ENCODE assay signal across 11 cellular contexts in the genomic region with DNA sequence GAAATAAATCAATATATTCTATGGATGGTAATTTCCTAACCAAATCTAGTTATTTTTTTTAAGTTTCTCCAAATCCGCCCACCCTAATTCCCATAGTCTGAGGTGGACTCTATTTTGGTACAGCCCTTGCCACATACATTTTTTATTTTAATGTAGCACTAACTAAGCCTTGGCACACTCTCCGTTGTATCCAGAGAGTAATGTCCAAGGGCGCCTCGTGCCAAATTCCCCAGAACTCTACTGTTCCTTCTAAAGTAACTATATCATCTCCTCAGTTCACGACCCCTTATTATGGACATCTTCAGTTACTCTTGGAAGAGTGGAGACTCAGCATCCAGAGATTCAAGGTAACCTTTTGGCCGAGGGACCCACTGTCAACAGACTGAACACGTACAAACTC. TPM values are rescaled to one million over a fixed set of nuclear protein-coding genes. Genes with fewer than 3 reads are reported as not detected.
DNase-seq lines count a peak whose midpoint lies in the region; ATAC-seq, FAIRE-seq and TF ChIP-seq lines count a peak whose summit lies in the region.
"Had no signal": no experiment of that assay in that cellular context is flagged by ENCODE, and none has a peak within 500 bp of the region (broad histone marks: within the 10 kb centered on the region; RNA-seq: fewer than 3 reads in every experiment).

No MANE protein-coding gene starts in this region.

- H3K4me2 ChIP-seq in GM23248 (ENCODE audit: unreplicated experiment) (peak overlapping the region; percentile 94), keratinocyte (ENCODE audit: control insufficient read depth, extremely low read depth, insufficient read depth, low read depth, low read length) (peak overlapping the region; percentile 82)

- dilution Hi-C loops in keratinocyte (cut with MboI; ENCODE audit: extremely low pct_ligation_motif_present, low sequenced_read_pairs), result no loop called here

- H3K9me2 ChIP-seq in GM23248 (ENCODE audit: insufficient read depth), result no peaks in the 10 kb centered on the region

- H3F3A ChIP-seq in GM23248 (ENCODE audit: insufficient read depth), result peaks cover 85% of the 10 kb centered on the region

- no peaks in the 10 kb centered on the region for H3K9me1 ChIP-seq in keratinocyte (ENCODE audit: control insufficient read depth, extremely low read depth, insufficient read depth, low read length)

- no peak overlapping the region for H2AFZ ChIP-seq in GM23248
- H2AFZ ChIP-seq in keratinocyte (ENCODE audit: control insufficient read depth, low read length), result peak overlapping the region; percentile 10

- H3K79me2 ChIP-seq in GM23248 (ENCODE audit: insufficient read depth), result peaks cover 73% of the 10 kb centered on the region
- no peaks in the 10 kb centered on the region for H3K79me2 ChIP-seq in keratinocyte (ENCODE audit: control insufficient read depth, insufficient read depth, low read length)

- H3K4me1 ChIP-seq in GM23248 (ENCODE audit: insufficient read depth) (peaks cover 48% of the 10 kb centered on the region), body of pancreas (peaks cover 4% of the 10 kb centered on the region), keratinocyte (ENCODE audit: control insufficient read depth, extremely low read depth, insufficient read depth, low read length) (peaks cover 3% of the 10 kb centered on the region), skeletal muscle tissue (ENCODE audit: control insufficient read depth in 3 of 3, insufficient read depth in 3 of 3, low read length in 3 of 3) (peaks cover 4 to 20% (median 8%) of the 10 kb centered on the region in 3 donors)

- H3K36me3 ChIP-seq in GM23248 (ENCODE audit: low read depth), result peaks cover 17% of the 10 kb centered on the region; the same call in 1 of the 2 replicates
- no peaks in the 10 kb centered on the region for H3K36me3 ChIP-seq in body of pancreas (replicated peaks in 1 of 2; ENCODE audit: insufficient read depth in 1 of 2, low read depth in 2 of 2)
- H3K36me3 ChIP-seq in keratinocyte (ENCODE audit: control insufficient read depth in 2 of 2, extremely low read depth in 1 of 2, insufficient read depth in 2 of 2, low read length in 2 of 2), result no peaks in the 10 kb centered on the region
- H3K36me3 ChIP-seq in skeletal muscle tissue (ENCODE audit: control insufficient read depth in 3 of 3, insufficient read depth in 3 of 3, low read length in 3 of 3), result no peaks in the 10 kb centered on the region

- no peak for ATAC-seq in body of pancreas
- no peak for ATAC-seq in GM19324 (IDR thresholded peaks at IDR 0.05; ENCODE audit: low FRiP score, unreplicated experiment)

- no peak for TF ChIP-seq POLR2A in body of pancreas (IDR thresholded peaks at IDR 0.05)

- TF ChIP-seq CTCF in body of pancreas (IDR thresholded peaks at IDR 0.05) (no peak), keratinocyte (optimal IDR thresholded peaks at IDR 0.05 in 1 of 3, IDR thresholded peaks at IDR 0.05 in 1 of 3, conservative IDR thresholded peaks at IDR 0.05 in 1 of 3; ENCODE audit: extremely low read depth in 1 of 3, insufficient read depth in 2 of 3, low read length in 3 of 3) (no peak)

- 1 to 3% methylated on average over 7 of the region's 7 CpGs for WGBS in GM23248 (ENCODE audit: low coverage in 1 of 2, low lambda C conversion rate in 2 of 2, missing lambda C conversion rate in 2 of 2), 2 experiments
- WGBS in body of pancreas, 2 donors, result 26 to 29% methylated on average over 7 of the region's 7 CpGs

- H4K20me1 ChIP-seq in GM23248 (ENCODE audit: insufficient read depth), result no peaks in the 10 kb centered on the region
- H4K20me1 ChIP-seq in keratinocyte (ENCODE audit: control insufficient read depth, extremely low read depth, insufficient read depth, low read length), result no peaks in the 10 kb centered on the region

- H3K9ac ChIP-seq in GM23248 (peak overlapping the region; percentile 95), keratinocyte (ENCODE audit: control insufficient read depth, extremely low read depth, insufficient read depth, low read length) (no peak overlapping the region), skeletal muscle tissue (ENCODE audit: low read depth in 1 of 3, low read length in 3 of 3) (peak overlapping the region; percentile 54 to 79 (median 75))

- in situ Hi-C loops in GM23248 (cut with MboI), result loop anchor here (10.0 kb wide), 2 partner anchors 95 to 205 kb away; no protein-coding TSS in a partner anchor

- H3K9me3 ChIP-seq in GM23248 (ENCODE audit: low read depth) (no peaks in the 10 kb centered on the region), body of pancreas (no peaks in the 10 kb centered on the region), keratinocyte (ENCODE audit: control insufficient read depth, low read depth, low read length) (no peaks in the 10 kb centered on the region), skeletal muscle tissue (ENCODE audit: control insufficient read depth in 3 of 3, low read length in 3 of 3) (no peaks in the 10 kb centered on the region)

- H3K4me3 ChIP-seq in GM23248 (peak overlapping the region; percentile 89), body of pancreas (no peak overlapping the region), keratinocyte (ENCODE audit: control insufficient read depth in 2 of 3, extremely low read depth in 1 of 3, insufficient read depth in 2 of 3, low read depth in 1 of 3, low read length in 3 of 3) (peak overlapping the region in 2 of 3 experiments; percentile 16 to 58), skeletal muscle tissue (ENCODE audit: low read length in 3 of 3) (peak overlapping the region; percentile 13 to 84 (median 75))

- DNase-seq in GM23248 (peak; percentile 63), body of pancreas (no peak), keratinocyte (ENCODE audit: low read depth, low spot score) (no peak), nucleus accumbens (lab: John Stamatoyannopoulos, UW) (no peak), NCI-H526 treated with DMSO at 0.1 percent for 48 hours (lab: John Stamatoyannopoulos, UW) (no peak), frontal cortex (ENCODE audit: low spot score in 2 of 2) (no peak)
- DNase-seq: activated naive CD4-positive, alpha-beta T cell treated with anti-CD3 and anti-CD28 coated beads, Interleukin-2, amount 50 U/mL, for 16 hours; NCI-H1048; occipital lobe had no signal

- H3K27me3 ChIP-seq in GM23248 (replicated peaks; ENCODE audit: insufficient read depth) (no peaks in the 10 kb centered on the region), body of pancreas (no peaks in the 10 kb centered on the region), keratinocyte (ENCODE audit: control insufficient read depth, extremely low read depth, insufficient read depth, low read length) (peaks cover 11% of the 10 kb centered on the region), skeletal muscle tissue (ENCODE audit: control insufficient read depth in 3 of 3, insufficient read depth in 3 of 3, low read length in 3 of 3) (peaks cover 7 to 14% (median 9%) of the 10 kb centered on the region in 3 donors)

- FAIRE-seq in keratinocyte (lab: Jason Lieb, UNC) (no peak), frontal cortex (lab: Jason Lieb, UNC) (no peak)

- H3K27ac ChIP-seq in GM23248 (peak overlapping the region; percentile 79), body of pancreas (peak overlapping the region; percentile 73 to 89 (median 86)), keratinocyte (ENCODE audit: control insufficient read depth, insufficient read depth, low read length) (no peak overlapping the region), skeletal muscle tissue (ENCODE audit: low read depth, low read length) (peak overlapping the region; percentile 74)

- intact Hi-C loops in body of pancreas (cut with DNase I), result no loop called here

RNA-seq across cellular contexts. Expression of a gene that starts 1.3 kb away (rescaled TPM):
- total RNA-seq in GM23248 (2014; rRNA removed; shearing (Covaris generic)), result 179 and 213 TPM in 2 replicates
- polyA plus RNA-seq in GM23248 (2016; fragmentation: Nextera tagmentation; extraction: Ambion mirVana), result 80.5 and 85.4 TPM in 2 replicates
- 10 to 100 TPM; 10.2 to 16.1 TPM for total RNA-seq in body of pancreas
- polyA plus RNA-seq in keratinocyte, result 2.4 to 6.7 TPM (median 2.6 TPM) in 3 replicates
- polyA plus RNA-seq in keratinocyte (2011; ENCODE audit: low read depth), result 3.9 TPM
- 2.7 and 3.3 TPM in 2 replicates for polyA plus RNA-seq in keratinocyte (2011; cell fraction: cytosol; rRNA removed)
- 4.2 and 5.6 TPM in 2 replicates for polyA plus RNA-seq in keratinocyte (2011; cell fraction: nucleus; rRNA removed)
- polyA plus RNA-seq in keratinocyte (2012; ENCODE audit: low replicate concordance), result 1.8 and 6.5 TPM in 2 replicates
- 15.5 to 31.3 TPM (median 23.4 TPM) in 3 replicates for polyA minus RNA-seq in keratinocyte
- polyA minus RNA-seq in keratinocyte (2011; cell fraction: cytosol; rRNA and poly(A)+ RNA removed), result 6.5 TPM
- polyA minus RNA-seq in keratinocyte (2011; cell fraction: nucleus; rRNA and poly(A)+ RNA removed), result 3.5 and 5.8 TPM in 2 replicates
- 17.7 TPM for total RNA-seq in skeletal muscle tissue
- total RNA-seq in frontal cortex, result 1.2 TPM

Comparison
In these comparisons a context has a peak if more than half of its experiments do, and no peak if none do; other contexts are left out.
1. H3K4me3 ChIP-seq: peak in GM23248 (single experiment), keratinocyte (2 of 3) and skeletal muscle tissue (3 of 3); none in body of pancreas (0 of 2).